26 cellular contexts compared by ENCODE assay signal in genomic region chr12:9635014-9635413, GRCh38. TPM values are rescaled to one million over a fixed set of nuclear protein-coding genes. Genes with fewer than 3 reads are reported as not detected.
DNase-seq lines count a peak whose midpoint lies in the region; ATAC-seq, FAIRE-seq and TF ChIP-seq lines count a peak whose summit lies in the region.
"Had no signal": no experiment of that assay in that cellular context is flagged by ENCODE, and none has a peak within 500 bp of the region (broad histone marks: within the 10 kb centered on the region; RNA-seq: fewer than 3 reads in every experiment).

No MANE protein-coding gene starts in this region.

- no peak for FAIRE-seq in pancreas (lab: Jason Lieb, UNC)
- FAIRE-seq: GM12891, small intestine had no signal

- H3K36me3 ChIP-seq in pancreas, result no peaks in the 10 kb centered on the region
- H3K36me3 ChIP-seq: heart right ventricle, left lung, neutrophil, vagina had no signal

- peak overlapping the region; percentile 10 for H3K4me3 Mint-ChIP-seq in activated naive CD4-positive, alpha-beta T cell treated with anti-CD3 and anti-CD28 coated beads for 36 hours
- no peak overlapping the region for H3K4me3 Mint-ChIP-seq in activated naive CD4-positive, alpha-beta T cell treated with anti-CD3 and anti-CD28 coated beads, Interleukin-2, amount 10 ng/mL, durations not matched to agents 7 days and 5 days
- H3K4me3 Mint-ChIP-seq in IgD-negative memory B cell, result peak overlapping the region in 1 of 4 donors; percentile 9
- H3K4me3 Mint-ChIP-seq in activated naive CD8-positive, alpha-beta T cell treated with anti-CD3 and anti-CD28 coated beads for 36 hours, result peak overlapping the region; percentile 22
- peak overlapping the region; percentile 20 to 45 for H3K4me3 Mint-ChIP-seq in stimulated activated naive B cell treated with anti-CD40 and anti-IgM and Interleukin-4, amounts not matched to agents 10 μg/mL and 1 μg/mL and 100 μg/mL, for 72 hours
- H3K4me3 Mint-ChIP-seq: activated CD4-positive, alpha-beta memory T cell treated with anti-CD3 and anti-CD28 coated beads for 36 hours had no signal

- 70 to 74% methylated on average over 1 of the region's 1 CpG for WGBS in pancreas, 2 donors

- no peak for ATAC-seq in stimulated activated naive B cell treated with anti-CD40 and anti-IgM and Interleukin-4, amounts not matched to agents 10 μg/mL and 1 μg/mL and 100 μg/mL, for 72 hours (replicated peaks)
- no peak for ATAC-seq in left cardiac atrium
- ATAC-seq in pancreas, result no peak
- ATAC-seq: heart right ventricle had no signal

- peaks cover 8% of the 10 kb centered on the region for H3K9me3 Mint-ChIP-seq in activated naive CD4-positive, alpha-beta T cell treated with anti-CD3 and anti-CD28 coated beads for 36 hours
- H3K9me3 Mint-ChIP-seq in activated naive CD4-positive, alpha-beta T cell treated with anti-CD3 and anti-CD28 coated beads, Interleukin-2, amount 10 ng/mL, durations not matched to agents 7 days and 5 days, result peaks cover 6% of the 10 kb centered on the region
- peaks cover 0 to 3% (median 0%) of the 10 kb centered on the region in 3 donors for H3K9me3 Mint-ChIP-seq in IgD-negative memory B cell
- peaks cover 13% of the 10 kb centered on the region for H3K9me3 Mint-ChIP-seq in activated naive CD8-positive, alpha-beta T cell treated with anti-CD3 and anti-CD28 coated beads for 36 hours
- H3K9me3 Mint-ChIP-seq in stimulated activated naive B cell treated with anti-CD40 and anti-IgM and Interleukin-4, amounts not matched to agents 10 μg/mL and 1 μg/mL and 100 μg/mL, for 72 hours, result peaks cover 7 to 15% of the 10 kb centered on the region in 2 donors
- H3K9me3 Mint-ChIP-seq: CD4-positive, CD25-positive, alpha-beta regulatory T cell had no signal

- no peak overlapping the region for H3K27ac ChIP-seq in pancreas
- H3K27ac ChIP-seq: heart right ventricle, HL-60, vagina had no signal

- CTCF ChIA-PET in activated naive CD4-positive, alpha-beta T cell treated with anti-CD3 and anti-CD28 coated beads for 36 hours (lab: Charles Lee), result interaction anchor here (0.7 to 6.1 kb wide), 22 partner anchors 10 to 162 kb away, joined by 3 to 47 read pairs (median 5); no protein-coding TSS in a partner anchor
- CTCF ChIA-PET in activated naive CD4-positive, alpha-beta T cell treated with anti-CD3 and anti-CD28 coated beads, Interleukin-2, amount 10 ng/mL, durations not matched to agents 7 days and 5 days (lab: Charles Lee), result interaction anchor here (0.7 to 7.7 kb wide), 12 partner anchors 12 to 305 kb away, joined by 3 to 83 read pairs (median 4); no protein-coding TSS in a partner anchor

- TF ChIP-seq CTCF in pancreas (IDR thresholded peaks at IDR 0.05), result no peak

- intact Hi-C loops in activated naive CD4-positive, alpha-beta T cell treated with anti-CD3 and anti-CD28 coated beads for 36 hours (cut with micrococcal nuclease), result loop anchor here (2.0 to 10.0 kb wide), 2 partner anchors 16 to 510 kb away; no protein-coding TSS in a partner anchor
- intact Hi-C loops in left cardiac atrium (cut with DNase I) (loop anchor here (5.0 kb wide), 1 partner anchor 72 kb away; no protein-coding TSS in a partner anchor), pancreas (cut with DNase I) (loop anchor here in 1 of 3 donors (5.0 kb wide), 1 partner anchor 72 kb away; no protein-coding TSS in a partner anchor)

- H3K4me1 ChIP-seq in pancreas, result no peaks in the 10 kb centered on the region
- H3K4me1 ChIP-seq: vagina had no signal

- no peaks in the 10 kb centered on the region for H3K9me3 ChIP-seq in pancreas
- H3K9me3 ChIP-seq: heart right ventricle, left lung, neutrophil, vagina had no signal

- H3K27me3 Mint-ChIP-seq in activated naive CD4-positive, alpha-beta T cell treated with anti-CD3 and anti-CD28 coated beads for 36 hours (ENCODE audit: low read depth), result no peaks in the 10 kb centered on the region
- peaks cover 4% of the 10 kb centered on the region for H3K27me3 Mint-ChIP-seq in activated naive CD4-positive, alpha-beta T cell treated with anti-CD3 and anti-CD28 coated beads, Interleukin-2, amount 10 ng/mL, durations not matched to agents 7 days and 5 days
- H3K27me3 Mint-ChIP-seq in IgD-negative memory B cell, result peaks cover 3% of the 10 kb centered on the region
- H3K27me3 Mint-ChIP-seq in activated naive CD8-positive, alpha-beta T cell treated with anti-CD3 and anti-CD28 coated beads for 36 hours, result no peaks in the 10 kb centered on the region
- H3K27me3 Mint-ChIP-seq in stimulated activated naive B cell treated with anti-CD40 and anti-IgM and Interleukin-4, amounts not matched to agents 10 μg/mL and 1 μg/mL and 100 μg/mL, for 72 hours, result no peaks in the 10 kb centered on the region
- H3K27me3 Mint-ChIP-seq: activated CD4-positive, alpha-beta memory T cell treated with anti-CD3 and anti-CD28 coated beads for 36 hours had no signal

- peaks cover 21% of the 10 kb centered on the region for H3K36me3 Mint-ChIP-seq in activated naive CD4-positive, alpha-beta T cell treated with anti-CD3 and anti-CD28 coated beads for 36 hours (ENCODE audit: low read depth)
- peaks cover 65% of the 10 kb centered on the region for H3K36me3 Mint-ChIP-seq in activated naive CD4-positive, alpha-beta T cell treated with anti-CD3 and anti-CD28 coated beads, Interleukin-2, amount 10 ng/mL, durations not matched to agents 7 days and 5 days
- peaks cover 9% of the 10 kb centered on the region for H3K36me3 Mint-ChIP-seq in IgD-negative memory B cell
- peaks cover 38% of the 10 kb centered on the region for H3K36me3 Mint-ChIP-seq in activated naive CD8-positive, alpha-beta T cell treated with anti-CD3 and anti-CD28 coated beads for 36 hours
- peaks cover 9 to 14% of the 10 kb centered on the region in 2 donors for H3K36me3 Mint-ChIP-seq in stimulated activated naive B cell treated with anti-CD40 and anti-IgM and Interleukin-4, amounts not matched to agents 10 μg/mL and 1 μg/mL and 100 μg/mL, for 72 hours
- H3K36me3 Mint-ChIP-seq: CD4-positive, CD25-positive, alpha-beta regulatory T cell had no signal

- peaks cover 59% of the 10 kb centered on the region for H3K4me1 Mint-ChIP-seq in activated naive CD4-positive, alpha-beta T cell treated with anti-CD3 and anti-CD28 coated beads for 36 hours (ENCODE audit: low read depth)
- H3K4me1 Mint-ChIP-seq in activated naive CD4-positive, alpha-beta T cell treated with anti-CD3 and anti-CD28 coated beads, Interleukin-2, amount 10 ng/mL, durations not matched to agents 7 days and 5 days, result peaks cover 68% of the 10 kb centered on the region
- H3K4me1 Mint-ChIP-seq in IgD-negative memory B cell, result peaks cover 38 to 40% (median 39%) of the 10 kb centered on the region in 3 donors
- H3K4me1 Mint-ChIP-seq in activated naive CD8-positive, alpha-beta T cell treated with anti-CD3 and anti-CD28 coated beads for 36 hours, result peaks cover 46% of the 10 kb centered on the region
- peaks cover 29 to 59% of the 10 kb centered on the region in 2 donors for H3K4me1 Mint-ChIP-seq in stimulated activated naive B cell treated with anti-CD40 and anti-IgM and Interleukin-4, amounts not matched to agents 10 μg/mL and 1 μg/mL and 100 μg/mL, for 72 hours

- H3K27ac Mint-ChIP-seq in activated naive CD4-positive, alpha-beta T cell treated with anti-CD3 and anti-CD28 coated beads for 36 hours, result peak overlapping the region; percentile 90
- no peak overlapping the region for H3K27ac Mint-ChIP-seq in activated naive CD4-positive, alpha-beta T cell treated with anti-CD3 and anti-CD28 coated beads, Interleukin-2, amount 10 ng/mL, durations not matched to agents 7 days and 5 days
- peak overlapping the region in 2 of 3 donors; percentile 78 to 80 for H3K27ac Mint-ChIP-seq in IgD-negative memory B cell
- peak overlapping the region; percentile 69 for H3K27ac Mint-ChIP-seq in activated naive CD8-positive, alpha-beta T cell treated with anti-CD3 and anti-CD28 coated beads for 36 hours
- H3K27ac Mint-ChIP-seq in stimulated activated naive B cell treated with anti-CD40 and anti-IgM and Interleukin-4, amounts not matched to agents 10 μg/mL and 1 μg/mL and 100 μg/mL, for 72 hours, result peak overlapping the region; percentile 42

- no peak for DNase-seq in activated naive CD4-positive, alpha-beta T cell treated with anti-CD3 and anti-CD28 coated beads for 36 hours
- DNase-seq in activated naive CD4-positive, alpha-beta T cell treated with anti-CD3 and anti-CD28 coated beads, Interleukin-2, amount 10 ng/mL, durations not matched to agents 7 days and 5 days, result no peak
- DNase-seq in activated naive CD8-positive, alpha-beta T cell treated with anti-CD3 and anti-CD28 coated beads for 36 hours, result no peak
- DNase-seq in stimulated activated naive B cell treated with anti-CD40 and anti-IgM and Interleukin-4, amounts not matched to agents 10 μg/mL and 1 μg/mL and 100 μg/mL, for 72 hours, result no peak
- DNase-seq in left cardiac atrium (no peak), DMS53 (lab: John Stamatoyannopoulos, UW) (no peak), pancreas (no peak)
- DNase-seq: activated CD4-positive, alpha-beta memory T cell treated with anti-CD3 and anti-CD28 coated beads for 36 hours; activated T-cell treated with anti-CD3 and anti-CD28 coated beads, Interleukin-2, amount 50 U/mL, for 1 hour; amygdala; CD4-positive, CD25-positive, alpha-beta regulatory T cell; dermis blood vessel endothelial cell; heart right ventricle; left lung; MM.1S; NCI-H1694 treated with DMSO at 0.1 percent for 48 hours; NCI-H226; PC-3; SHP77; small intestine had no signal

- no peak overlapping the region for H3K4me3 ChIP-seq in pancreas
- H3K4me3 ChIP-seq: heart right ventricle, left lung, vagina had no signal

- no peaks in the 10 kb centered on the region for H3K27me3 ChIP-seq in pancreas
- H3K27me3 ChIP-seq: heart right ventricle, left lung, neutrophil, vagina had no signal

RNA-seq across cellular contexts. Expression of gene KLRB1, which starts 27.3 kb away (rescaled TPM):
- under 1 TPM in 1 of 2 experiments, not detected in 1; 0.25 TPM for total RNA-seq in activated naive CD4-positive, alpha-beta T cell treated with anti-CD3 and anti-CD28 coated beads for 36 hours
- polyA plus RNA-seq in IgD-negative memory B cell, result 5.7 TPM
- not detected for total RNA-seq in activated naive CD8-positive, alpha-beta T cell treated with anti-CD3 and anti-CD28 coated beads for 36 hours
- total RNA-seq in left cardiac atrium, result 1 to 10 TPM in 1 of 2 donors, under 1 TPM in 1; 0.24 to 1.3 TPM
- under 1 TPM; 0.12 to 1.00 (median 0.20) TPM for total RNA-seq in pancreas
- polyA plus RNA-seq in pancreas, result under 1 TPM in 1 of 2 donors, not detected in 1; 0.16 TPM
- total RNA-seq: dermis blood vessel endothelial cell, endothelial cell of umbilical vein, PC-3 had no signal
- polyA plus RNA-seq: endothelial cell of umbilical vein had no signal

RNA-seq across cellular contexts. Expression of gene CLEC2D, which starts 34.5 kb away (rescaled TPM):
- total RNA-seq in activated naive CD4-positive, alpha-beta T cell treated with anti-CD3 and anti-CD28 coated beads for 36 hours, result 100 to 1,000 TPM; 176 to 184 TPM
- polyA plus RNA-seq in IgD-negative memory B cell (102 TPM), pancreas (1 to 10 TPM; 2.8 to 3.6 TPM)
- total RNA-seq in activated naive CD8-positive, alpha-beta T cell treated with anti-CD3 and anti-CD28 coated beads for 36 hours, result 100 to 1,000 TPM; 270 to 290 TPM
- total RNA-seq in left cardiac atrium (10 to 100 TPM in 1 of 2 donors, 1 to 10 TPM in 1; 9.5 to 12.7 TPM), pancreas (1 to 10 TPM; 1.1 to 5.7 (median 2.1) TPM)

Comparison
In these comparisons a context has a peak if more than half of its experiments do, and no peak if none do; other contexts are left out.
1. RNA of gene CLEC2D, which starts 34.5 kb away (total RNA-seq): 270 to 290 TPM in activated naive CD8-positive, alpha-beta T cell treated with anti-CD3 and anti-CD28 coated beads for 36 hours and 176 to 184 TPM in activated naive CD4-positive, alpha-beta T cell treated with anti-CD3 and anti-CD28 coated beads for 36 hours; 9.5 to 12.7 TPM in left cardiac atrium and 1.1 to 5.7 TPM in pancreas; every median in the first group is over 10 times any median in the second.